28 cellular contexts compared by ENCODE assay signal in the genomic region with DNA sequence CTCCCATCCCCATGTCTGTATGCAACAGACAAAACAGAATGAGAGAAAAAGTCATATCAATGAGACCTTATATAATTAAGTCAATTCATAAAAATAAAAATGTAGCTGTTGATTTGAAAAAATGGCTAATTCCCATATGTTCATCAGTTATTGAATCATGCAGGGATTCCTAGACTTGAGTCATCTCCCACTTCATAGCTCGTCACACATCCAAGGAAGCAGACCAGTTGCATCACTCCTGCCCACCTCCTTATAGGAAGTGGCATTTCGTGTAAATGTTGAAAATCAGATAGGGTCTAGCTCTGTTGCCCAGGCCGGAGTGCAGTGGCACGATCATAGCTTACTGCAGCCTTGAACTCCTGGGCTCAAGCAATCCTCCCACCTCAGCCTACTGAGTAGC. TPM values are rescaled to one million over a fixed set of nuclear protein-coding genes. Genes with fewer than 3 reads are reported as not detected.
DNase-seq lines count a peak whose midpoint lies in the region; ATAC-seq, FAIRE-seq and TF ChIP-seq lines count a peak whose summit lies in the region.
"Had no signal": no experiment of that assay in that cellular context is flagged by ENCODE, and none has a peak within 500 bp of the region (broad histone marks: within the 10 kb centered on the region; RNA-seq: fewer than 3 reads in every experiment).

No MANE protein-coding gene starts in this region.

- H2AK5ac ChIP-seq in mesenchymal stem cell (ENCODE audit: low read length, severe bottlenecking), result no peak overlapping the region

- no peak overlapping the region for H3K14ac ChIP-seq in mesenchymal stem cell (ENCODE audit: low read length in 2 of 2)

- intact Hi-C loops in head of caudate nucleus (cut with DNase I), result loop anchor here (10.0 kb wide), 2 partner anchors 416 to 546 kb away; a partner anchor contains a TSS

- no peaks in the 10 kb centered on the region for H3K9me3 ChIP-seq in mesenchymal stem cell (ENCODE audit: control insufficient read depth, low read length)
- H3K9me3 ChIP-seq: HAP-1, stomach, transverse colon had no signal

- CTCF ChIA-PET in RWPE1 (lab: Yijun Ruan, JAX), result interaction anchor here (0.5 kb wide), 1 partner anchor 1310 kb away, joined by 3 read pairs; no protein-coding TSS in a partner anchor

- H2BK120ac ChIP-seq in mesenchymal stem cell (ENCODE audit: low read depth, low read length), result no peak overlapping the region

- H3K9ac ChIP-seq in mesenchymal stem cell (ENCODE audit: low read length), result no peak overlapping the region

- H3K4me2 ChIP-seq in mesenchymal stem cell (ENCODE audit: low read length, poor library complexity, severe bottlenecking), result no peak overlapping the region

- H3K27ac ChIP-seq in RWPE1 (peak overlapping the region; percentile 13; the same call in 1 of the 2 replicates), epithelial cell of prostate (peak overlapping the region; percentile 10), mesenchymal stem cell (ENCODE audit: low read length, poor library complexity, severe bottlenecking) (no peak overlapping the region)
- H3K27ac ChIP-seq: SK-N-MC, stomach, transverse colon had no signal

- no peak for FAIRE-seq in urothelium cell line (lab: Jason Lieb, UNC)
- FAIRE-seq: endothelial cell of umbilical vein, HTR-8/SVneo had no signal

- H2AFZ ChIP-seq in mesenchymal stem cell (ENCODE audit: low read depth, low read length), result no peak overlapping the region

- H4K8ac ChIP-seq in mesenchymal stem cell (ENCODE audit: low read length), result no peak overlapping the region

- H3K4ac ChIP-seq in mesenchymal stem cell (ENCODE audit: low read depth in 1 of 2, low read length in 2 of 2), result no peak overlapping the region

- H3K18ac ChIP-seq in mesenchymal stem cell (ENCODE audit: low read depth in 1 of 2, low read length in 2 of 2), result no peak overlapping the region

- H3K27me3 ChIP-seq in mesenchymal stem cell (ENCODE audit: control insufficient read depth in 1 of 2, insufficient read depth in 1 of 2, low read length in 2 of 2), result no peaks in the 10 kb centered on the region
- H3K27me3 ChIP-seq: stomach, transverse colon had no signal

- no peak overlapping the region for H3K23ac ChIP-seq in mesenchymal stem cell (ENCODE audit: low read length in 2 of 2)

- H2BK12ac ChIP-seq in mesenchymal stem cell (ENCODE audit: low read length in 2 of 2), result no peak overlapping the region

- H3K79me1 ChIP-seq in mesenchymal stem cell (replicated peaks; ENCODE audit: low read length, poor library complexity, severe bottlenecking), result peaks cover 5% of the 10 kb centered on the region

- peaks cover 31 to 56% of the 10 kb centered on the region in 2 experiments for H3K36me3 ChIP-seq in mesenchymal stem cell (ENCODE audit: control insufficient read depth in 1 of 2, insufficient read depth in 2 of 2, low read depth in 1 of 2, low read length in 2 of 2)

- 86% methylated on average over 4 of the region's 4 CpGs for WGBS in mesenchymal stem cell

- no peak overlapping the region for H2BK15ac ChIP-seq in mesenchymal stem cell (ENCODE audit: low read depth, poor library complexity, severe bottlenecking)

- no peak for ATAC-seq in HG02970 (IDR thresholded peaks at IDR 0.05; ENCODE audit: low FRiP score, unreplicated experiment)
- ATAC-seq: left cardiac atrium, Panc1 had no signal

- H3K4me1 ChIP-seq in mesenchymal stem cell (ENCODE audit: control insufficient read depth, insufficient read depth, low read depth, low read length), result no peaks in the 10 kb centered on the region
- H3K4me1 ChIP-seq: HAP-1, transverse colon had no signal

- no peak for TF ChIP-seq CTCF in RWPE1 (conservative IDR thresholded peaks at IDR 0.05; ENCODE audit: low read depth)

- H4K91ac ChIP-seq in mesenchymal stem cell (ENCODE audit: low read length), result no peak overlapping the region

- POLR2A ChIA-PET in RWPE1 (lab: Yijun Ruan, JAX; ENCODE audit: low non-redundant PET), result no interaction called here

- DNase-seq in HCEC 1CT (peak; percentile 81), RWPE1 (ENCODE audit: low spot score) (peak; percentile 30), epithelial cell of prostate (ENCODE audit: low read depth, low spot score) (no peak), mesenchymal stem cell (peak; percentile 29), HUDEP-2 (lab: John Stamatoyannopoulos, UW; ENCODE audit: unreplicated experiment in 76 of 76) (no peak), urothelium cell line (ENCODE audit: low spot score) (no peak), head of caudate nucleus (no peak)
- DNase-seq: activated CD4-positive, alpha-beta T cell treated with anti-CD3 and anti-CD28 coated beads, Interleukin-2, amount 50 U/mL, for 1 hour; activated CD8-positive, alpha-beta memory T cell treated with anti-CD3 and anti-CD28 coated beads, Interleukin-2, amount 50 U/mL, for 48 hours; activated gamma-delta T cell treated with Interleukin-2 at 50 U/mL for 16 hours; amniotic stem cell; CD4-positive, alpha-beta memory T cell; central memory CD4-positive, alpha-beta T cell; DMS153; Karpas-422; left cardiac atrium; mesendoderm; naive B cell; NCI-H1105; NCI-H510A treated with DMSO at 0.1 percent for 48 hours; stomach; transverse colon had no signal

- H3K4me3 ChIP-seq in mesenchymal stem cell (ENCODE audit: insufficient read depth in 1 of 2, low read depth in 1 of 2, low read length in 2 of 2), result no peak overlapping the region
- H3K4me3 ChIP-seq: HAP-1, SK-N-MC, stomach, transverse colon had no signal

- no peak overlapping the region for H2BK5ac ChIP-seq in mesenchymal stem cell (ENCODE audit: low read depth, low read length, poor library complexity, severe bottlenecking)

RNA-seq across cellular contexts. Expression of a gene that starts 56.1 kb away (rescaled TPM):
- polyA plus RNA-seq in mesenchymal stem cell (2013, experiment 1 of 2), result 2.3 TPM
- polyA plus RNA-seq in mesenchymal stem cell (2013, experiment 2 of 2), result 1.9 TPM

Comparison
In these comparisons a context has a peak if more than half of its experiments do, and no peak if none do; other contexts are left out.
1. DNase-seq: peak in HCEC 1CT (single experiment), RWPE1 (single experiment) and mesenchymal stem cell (single experiment); none in epithelial cell of prostate (single experiment), HUDEP-2 (0 of 76), urothelium cell line (single experiment) and head of caudate nucleus (0 of 42).